Comparison of ENCODE assay signal across 9 cellular contexts in the genomic region with DNA sequence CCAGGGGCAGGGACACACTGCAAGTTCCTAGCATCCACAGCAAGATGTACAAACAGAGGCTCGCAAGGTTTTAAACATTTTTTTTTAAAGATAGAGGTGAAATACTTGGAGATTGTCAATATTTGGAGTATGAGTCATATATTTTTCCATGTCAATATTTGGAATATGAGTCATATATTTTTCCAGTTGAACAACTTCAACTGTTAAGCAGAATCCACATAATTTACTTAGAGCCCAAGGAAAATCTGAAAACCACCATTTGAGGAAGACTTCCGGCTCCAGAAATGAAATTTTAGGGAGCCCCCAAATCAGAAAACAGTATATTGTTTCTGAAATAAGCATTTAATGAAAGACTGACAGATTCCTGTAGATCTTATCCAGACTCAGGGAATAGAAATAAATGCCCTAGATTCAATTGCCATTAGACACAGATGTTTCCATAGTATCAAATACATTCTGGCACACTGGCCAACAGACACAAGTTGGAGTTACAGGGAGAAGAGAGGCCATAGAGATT. TPM values are rescaled to one million over a fixed set of nuclear protein-coding genes. Genes with fewer than 3 reads are reported as not detected.
DNase-seq lines count a peak whose midpoint lies in the region; ATAC-seq and TF ChIP-seq lines count a peak whose summit lies in the region.
"Had no signal": no experiment of that assay in that cellular context is flagged by ENCODE, and none has a peak within 500 bp of the region (broad histone marks: within the 10 kb centered on the region; RNA-seq: fewer than 3 reads in every experiment).

No MANE protein-coding gene starts in this region.

- no peaks in the 10 kb centered on the region; the same call in 1 of the 2 replicates for H3K9me2 ChIP-seq in PC-9 (ENCODE audit: insufficient read depth)

- no peaks in the 10 kb centered on the region for H3K36me3 ChIP-seq in PC-9 (ENCODE audit: low read depth)
- no peaks in the 10 kb centered on the region for H3K36me3 ChIP-seq in adrenal gland (replicated peaks in 1 of 2)

- no peaks in the 10 kb centered on the region for H3K79me2 ChIP-seq in PC-9 (ENCODE audit: low read depth)

- CTCF ChIA-PET in PC-9 (lab: Charles Lee) = interaction anchor here (0.5 to 1.2 kb wide), 4 partner anchors 17 to 1416 kb away, joined by 3 to 11 read pairs (median 3); no protein-coding TSS in a partner anchor

- peaks cover 12% of the 10 kb centered on the region for H3F3A ChIP-seq in PC-9 (ENCODE audit: insufficient read depth, low read depth)

- POLR2A ChIA-PET in PC-9 (lab: Charles Lee; ENCODE audit: unreplicated experiment) = no interaction called here

- H3K4me3 ChIP-seq in PC-9 = 0 out of 2 replicates have a peak overlapping the region, but pooled peaks have one; percentile 2
- H3K4me3 ChIP-seq in epithelial cell of esophagus (ENCODE audit: low read length) = no peak overlapping the region
- no peak overlapping the region for H3K4me3 ChIP-seq in adrenal gland
- H3K4me3 ChIP-seq: psoas muscle had no signal

- H3K9me3 ChIP-seq in PC-9 (ENCODE audit: insufficient read depth, low read depth) (peaks cover 6% of the 10 kb centered on the region; the same call in 1 of the 2 replicates), adrenal gland (replicated peaks in 1 of 3) (no peaks in the 10 kb centered on the region)
- H3K9me3 ChIP-seq: psoas muscle had no signal

- H3K4me1 ChIP-seq in PC-9 (replicated peaks; ENCODE audit: insufficient read depth) = peaks cover 28% of the 10 kb centered on the region
- peaks cover 3 to 8% of the 10 kb centered on the region in 2 donors for H3K4me1 ChIP-seq in adrenal gland (replicated peaks in 1 of 2)

- no peaks in the 10 kb centered on the region for H4K20me1 ChIP-seq in PC-9 (ENCODE audit: insufficient read depth)

- no TSS peak for BruUV-seq in PC-9 (replicated peaks; lab: Mats Ljungman, UMichigan)

- H3K27ac ChIP-seq in PC-9 (peak overlapping the region; percentile 55), adrenal gland (no peak overlapping the region)
- H3K27ac ChIP-seq: psoas muscle had no signal

- ATAC-seq in GM18870 (IDR thresholded peaks at IDR 0.05; ENCODE audit: unreplicated experiment) = no peak
- no peak for ATAC-seq in HG02610 (IDR thresholded peaks at IDR 0.05; ENCODE audit: unreplicated experiment)

- peak overlapping the region; percentile 63 for H3K4me2 ChIP-seq in PC-9

- no peak for TF ChIP-seq CTCF in PC-9 (conservative IDR thresholded peaks at IDR 0.05)
- TF ChIP-seq CTCF in epithelial cell of esophagus (IDR thresholded peaks at IDR 0.05; ENCODE audit: insufficient read depth, low read depth, low read length, missing control alignments) = no peak
- no peak for TF ChIP-seq CTCF in adrenal gland (IDR thresholded peaks at IDR 0.05)

- no peak for TF ChIP-seq POLR2A in adrenal gland (IDR thresholded peaks at IDR 0.05)

- intact Hi-C loops in PC-9 (cut with micrococcal nuclease; ENCODE audit: unreplicated experiment) (loop anchor here (1.0 to 10.0 kb wide), 5 partner anchors 17 to 1697 kb away; no protein-coding TSS in a partner anchor), adrenal gland (cut with DNase I) (no loop called here)

- 38 to 49% (median 42%) methylated on average over 2 of the region's 2 CpGs for WGBS in adrenal gland, 4 donors

- H2AFZ ChIP-seq in PC-9 = no peak overlapping the region

- no peaks in the 10 kb centered on the region for H3K27me3 ChIP-seq in PC-9 (ENCODE audit: insufficient read depth, low read depth)
- H3K27me3 ChIP-seq in adrenal gland = no peaks in the 10 kb centered on the region

- DNase-seq in HCEC 1CT = peak; percentile 88
- peak in 1 of 2 experiments; percentile 92 for DNase-seq in PC-9
- peak; percentile 58 for DNase-seq in epithelial cell of esophagus (ENCODE audit: low read depth)
- peak; percentile 81 for DNase-seq in renal cortical epithelial cell (ENCODE audit: low read depth)
- no peak for DNase-seq in adrenal gland
- no peak for DNase-seq in occipital lobe (lab: John Stamatoyannopoulos, UW)
- DNase-seq: psoas muscle had no signal

RNA-seq across cellular contexts. Expression of gene FAM184A, which starts 51.6 kb away (rescaled TPM):
- total RNA-seq in PC-9 (2021) (0.85 and 1.1 TPM in 2 replicates), renal cortical epithelial cell (0.99 and 2.1 TPM in 2 replicates), adrenal gland (1 to 10 TPM in 7 of 8 donors, under 1 TPM in 1; 0.91 to 3.0 (median 2.0) TPM), occipital lobe (37.3 TPM)
- polyA plus RNA-seq in adrenal gland = 1 to 10 TPM; 2.9 to 5.2 (median 3.1) TPM

Comparison
In these comparisons a context has a peak if more than half of its experiments do, and no peak if none do; other contexts are left out.
1. DNase-seq: peak in HCEC 1CT (single experiment), epithelial cell of esophagus (single experiment) and renal cortical epithelial cell (single experiment); none in adrenal gland (0 of 7) and occipital lobe (single experiment).